Comparison of ENCODE assay signal across 19 cellular contexts in the genomic region with DNA sequence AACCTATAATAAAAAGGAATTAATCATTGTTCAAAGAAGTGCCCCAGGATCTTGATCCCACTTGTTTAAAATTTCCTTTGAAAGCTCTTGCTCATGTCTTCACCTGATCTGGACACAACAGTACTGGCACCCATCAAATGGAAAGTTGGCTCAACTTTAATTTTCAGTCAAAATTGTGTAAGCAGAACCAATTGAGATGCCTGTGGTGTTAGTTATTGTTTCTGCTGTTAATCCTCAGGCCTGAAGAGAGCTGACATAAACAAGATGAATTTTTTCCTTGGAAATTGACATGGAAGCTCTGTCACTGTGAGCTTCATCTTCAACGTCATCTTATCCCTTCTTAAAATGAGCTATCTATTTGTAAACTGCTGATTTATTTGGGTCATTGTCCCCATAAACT.
DNase-seq lines count a peak whose midpoint lies in the region; ATAC-seq and TF ChIP-seq lines count a peak whose summit lies in the region.
"Had no signal": no experiment of that assay in that cellular context is flagged by ENCODE, and none has a peak within 500 bp of the region (broad histone marks: within the 10 kb centered on the region; RNA-seq: fewer than 3 reads in every experiment).

No MANE protein-coding gene starts in this region.

- H3K27me3 Mint-ChIP-seq in stimulated activated memory B cell treated with anti-CD40 and anti-IgM and Interleukin-4, amounts not matched to agents 10 μg/mL and 1 μg/mL and 100 μg/mL, for 72 hours = no peaks in the 10 kb centered on the region
- H3K27me3 Mint-ChIP-seq: CD4-positive, alpha-beta memory T cell had no signal

- no peak for ATAC-seq in stimulated activated memory B cell treated with anti-CD40 and anti-IgM and Interleukin-4, amounts not matched to agents 10 μg/mL and 1 μg/mL and 100 μg/mL, for 72 hours
- ATAC-seq in GM18907 (IDR thresholded peaks at IDR 0.05; ENCODE audit: unreplicated experiment) = no peak
- ATAC-seq: SK-N-SH treated with all-trans-retinoic acid at 6 μM for 48 hours had no signal

- TF ChIP-seq CTCF in cardiac fibroblast (IDR thresholded peaks at IDR 0.05; ENCODE audit: low read depth, low read length) = no peak

- H3K27ac Mint-ChIP-seq in stimulated activated memory B cell treated with anti-CD40 and anti-IgM and Interleukin-4, amounts not matched to agents 10 μg/mL and 1 μg/mL and 100 μg/mL, for 72 hours = peak overlapping the region; percentile 88
- H3K27ac Mint-ChIP-seq: CD4-positive, alpha-beta memory T cell had no signal

- peaks cover 82% of the 10 kb centered on the region for H3K4me1 Mint-ChIP-seq in stimulated activated memory B cell treated with anti-CD40 and anti-IgM and Interleukin-4, amounts not matched to agents 10 μg/mL and 1 μg/mL and 100 μg/mL, for 72 hours

- H3K4me3 ChIP-seq in cardiac fibroblast (replicated peaks in 1 of 2; ENCODE audit: low read depth in 2 of 2, low read length in 2 of 2) = no peak overlapping the region
- H3K4me3 ChIP-seq: HAP-1 had no signal

- H3K36me3 Mint-ChIP-seq in stimulated activated memory B cell treated with anti-CD40 and anti-IgM and Interleukin-4, amounts not matched to agents 10 μg/mL and 1 μg/mL and 100 μg/mL, for 72 hours = peaks cover 26% of the 10 kb centered on the region

- H3K9me3 Mint-ChIP-seq in stimulated activated memory B cell treated with anti-CD40 and anti-IgM and Interleukin-4, amounts not matched to agents 10 μg/mL and 1 μg/mL and 100 μg/mL, for 72 hours = peaks cover 11% of the 10 kb centered on the region

- DNase-seq in HCEC 1CT (peak; percentile 10), cardiac fibroblast (ENCODE audit: low read depth in 2 of 2) (peak; percentile 10 to 34), iris pigment epithelial cell (ENCODE audit: low read depth) (peak; percentile 49), hippocampal formation (lab: John Stamatoyannopoulos, UW) (no peak), NCI-H146 treated with DMSO at 0.1 percent for 48 hours (lab: John Stamatoyannopoulos, UW; ENCODE audit: unreplicated experiment) (no peak), NOMO-1 treated with dmso at 0.1 percent for 144 hours (lab: John Stamatoyannopoulos, UW; ENCODE audit: unreplicated experiment) (no peak)
- DNase-seq: ACHN; BE2C; CD4-positive, alpha-beta memory T cell; GF-D8; Karpas-422; NCI-H1105 treated with DMSO at 0.1 percent for 48 hours; NCI-H187 treated with DMSO at 0.1 percent for 48 hours; NCI-H345; SHP77 had no signal

- no peak overlapping the region for H3K4me3 Mint-ChIP-seq in stimulated activated memory B cell treated with anti-CD40 and anti-IgM and Interleukin-4, amounts not matched to agents 10 μg/mL and 1 μg/mL and 100 μg/mL, for 72 hours
- H3K4me3 Mint-ChIP-seq: CD4-positive, alpha-beta memory T cell had no signal

Comparison
In these comparisons a context has a peak if more than half of its experiments do, and no peak if none do; other contexts are left out.
1. DNase-seq: peak in HCEC 1CT (single experiment), cardiac fibroblast (2 of 2) and iris pigment epithelial cell (single experiment); none in hippocampal formation (0 of 2), NCI-H146 treated with DMSO at 0.1 percent for 48 hours (single experiment) and NOMO-1 treated with dmso at 0.1 percent for 144 hours (single experiment).